In genomic region chr17:18025596-18026407, GRCh38 we compare ENCODE assay signal across 8 cellular contexts. TPM values are rescaled to one million over a fixed set of nuclear protein-coding genes. Genes with fewer than 3 reads are reported as not detected.
A peak's percentile ranks its signal among the peaks of the same experiment; 100 is the strongest.
DNase-seq lines count a peak whose midpoint lies in the region; ATAC-seq and TF ChIP-seq lines count a peak whose summit lies in the region.

No MANE protein-coding gene starts in this region.

- ATAC-seq in GM18867 (IDR thresholded peaks at IDR 0.05; ENCODE audit: unreplicated experiment) = peak; percentile 90

- peaks cover 7% of the 10 kb centered on the region for H3K27me3 Mint-ChIP-seq in glutamatergic neuron (ENCODE audit: unreplicated experiment)

- no peak overlapping the region for H3K27ac Mint-ChIP-seq in glutamatergic neuron (ENCODE audit: unreplicated experiment)

- H3K9me3 Mint-ChIP-seq in glutamatergic neuron (ENCODE audit: unreplicated experiment) = peaks cover 5% of the 10 kb centered on the region

- TF ChIP-seq CTCF in glutamatergic neuron (IDR thresholded peaks at IDR 0.05; ENCODE audit: partially characterized antibody, unreplicated experiment) = no peak

- no peak overlapping the region for H3K4me3 Mint-ChIP-seq in glutamatergic neuron (ENCODE audit: unreplicated experiment)

- no peaks in the 10 kb centered on the region for H3K36me3 Mint-ChIP-seq in glutamatergic neuron (ENCODE audit: unreplicated experiment)

- DNase-seq in A172 (ENCODE audit: low spot score) (peak; percentile 74), NCI-H460 (ENCODE audit: extremely low read depth, low read depth) (peak; percentile 30), fibroblast of gingiva (ENCODE audit: low read depth) (peak; percentile 66), NCI-H510A (lab: John Stamatoyannopoulos, UW) (no peak), DMS 273 (lab: John Stamatoyannopoulos, UW; ENCODE audit: unreplicated experiment) (no peak), glutamatergic neuron (no peak), SIG-M5 (lab: John Stamatoyannopoulos, UW) (no peak)

- H3K4me1 Mint-ChIP-seq in glutamatergic neuron (ENCODE audit: low read depth, unreplicated experiment) = peaks cover 30% of the 10 kb centered on the region

RNA-seq across cellular contexts. Expression of gene ATPAF2, which starts 13.2 kb away (rescaled TPM):
- total RNA-seq in A172 (2014; rRNA removed; shearing (Covaris generic)) = 10.9 and 12.9 TPM in 2 replicates
- total RNA-seq in NCI-H460 (2014; rRNA removed; shearing (Covaris generic)) = 8.0 and 8.4 TPM in 2 replicates
- 21.5 and 29.9 TPM in 2 replicates for polyA plus RNA-seq in NCI-H460 (2014; cell fraction: nucleus; rRNA removed)
- total RNA-seq in glutamatergic neuron (ENCODE audit: unreplicated experiment) = 34.7 TPM

RNA-seq across cellular contexts. Expression of gene GID4, which starts 13.4 kb away (rescaled TPM):
- total RNA-seq in A172 (2014; rRNA removed; shearing (Covaris generic)) = 6.5 and 7.7 TPM in 2 replicates
- 12.4 and 14.8 TPM in 2 replicates for total RNA-seq in NCI-H460 (2014; rRNA removed; shearing (Covaris generic))
- 4.5 and 4.8 TPM in 2 replicates for polyA plus RNA-seq in NCI-H460 (2014; cell fraction: nucleus; rRNA removed)
- total RNA-seq in glutamatergic neuron (ENCODE audit: unreplicated experiment) = 8.2 TPM

RNA-seq across cellular contexts. Expression of gene DRC3, which starts 53.1 kb away (rescaled TPM):
- 1.1 and 1.7 TPM in 2 replicates for total RNA-seq in A172 (2014; rRNA removed; shearing (Covaris generic))
- 0.40 and 0.63 TPM in 2 replicates for total RNA-seq in NCI-H460 (2014; rRNA removed; shearing (Covaris generic))
- 0.33 and 0.76 TPM in 2 replicates for polyA plus RNA-seq in NCI-H460 (2014; cell fraction: nucleus; rRNA removed)
- total RNA-seq in glutamatergic neuron (ENCODE audit: unreplicated experiment) = 0.29 TPM

RNA-seq across cellular contexts. Expression of gene TOM1L2, which starts 53.6 kb away (rescaled TPM):
- 40.7 and 50.0 TPM in 2 replicates for total RNA-seq in A172 (2014; rRNA removed; shearing (Covaris generic))
- 9.7 and 9.9 TPM in 2 replicates for total RNA-seq in NCI-H460 (2014; rRNA removed; shearing (Covaris generic))
- 26.0 and 36.3 TPM in 2 replicates for polyA plus RNA-seq in NCI-H460 (2014; cell fraction: nucleus; rRNA removed)
- 62.8 TPM for total RNA-seq in glutamatergic neuron (ENCODE audit: unreplicated experiment)

Comparison
In these comparisons a context has a peak if more than half of its experiments do, and no peak if none do; other contexts are left out.
1. DNase-seq: peak in A172 (single experiment), NCI-H460 (single experiment) and fibroblast of gingiva (single experiment); none in NCI-H510A (single experiment), DMS 273 (single experiment), glutamatergic neuron (single experiment) and SIG-M5 (single experiment).